ENCODE assay signal across 16 cellular contexts in the genomic region with DNA sequence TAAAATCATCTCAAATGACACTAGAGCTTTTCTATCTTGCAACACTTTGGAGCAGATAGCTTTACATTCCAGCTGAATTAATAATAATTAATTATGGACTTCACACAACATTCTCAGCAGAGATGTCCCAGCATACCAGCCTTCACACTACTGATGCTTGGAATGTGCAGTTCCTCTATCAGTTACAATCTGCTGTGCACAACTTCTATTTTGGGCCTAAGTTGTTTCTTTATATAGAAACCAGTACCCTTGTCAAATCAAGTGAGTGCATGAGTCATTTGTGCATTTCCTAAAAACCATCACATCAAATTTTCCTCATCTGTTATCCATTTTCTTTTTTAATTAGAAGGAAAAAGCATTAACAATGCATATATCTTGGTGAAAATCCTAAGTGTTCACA. TPM values are rescaled to one million over a fixed set of nuclear protein-coding genes. Genes with fewer than 3 reads are reported as not detected.
DNase-seq lines count a peak whose midpoint lies in the region; ATAC-seq, FAIRE-seq and TF ChIP-seq lines count a peak whose summit lies in the region.
"Had no signal": no experiment of that assay in that cellular context is flagged by ENCODE, and none has a peak within 500 bp of the region (broad histone marks: within the 10 kb centered on the region; RNA-seq: fewer than 3 reads in every experiment).

No MANE protein-coding gene starts in this region.

- TF ChIP-seq POLR2A in K562 (conservative IDR thresholded peaks at IDR 0.05) = no peak

- intact Hi-C loops in Right ventricle myocardium inferior (cut with DNase I) = no loop called here
- intact Hi-C loops in cardiac septum (cut with DNase I) = no loop called here
- intact Hi-C loops in K562 (cut with micrococcal nuclease) = no loop called here

- no peak overlapping the region for H3K27ac Mint-ChIP-seq in naive thymus-derived CD8-positive, alpha-beta T cell
- H3K27ac Mint-ChIP-seq: activated naive CD4-positive, alpha-beta T cell treated with anti-CD3 and anti-CD28 coated beads, Interleukin-2, amount 50 U/mL, for 72 hours; effector memory CD8-positive, alpha-beta T cell; type B pancreatic cell had no signal

- H3K9ac ChIP-seq in K562 (ENCODE audit: insufficient read depth in 1 of 2, low read depth in 2 of 2, low read length in 2 of 2) = no peak overlapping the region

- no peaks in the 10 kb centered on the region for H3K9me1 ChIP-seq in K562 (ENCODE audit: control insufficient read depth, insufficient read depth, low read length)

- H3K27ac ChIP-seq in K562 (ENCODE audit: extremely low read depth, low read depth, low read length) = no peak overlapping the region
- H3K27ac ChIP-seq: A549, right lobe of liver had no signal

- peaks cover 3 to 15% (median 7%) of the 10 kb centered on the region in 5 donors for H3K27me3 Mint-ChIP-seq in naive thymus-derived CD8-positive, alpha-beta T cell
- H3K27me3 Mint-ChIP-seq: type B pancreatic cell had no signal

- peaks cover 4 to 14% of the 10 kb centered on the region in 2 experiments; a peak in 3 of 5 replicates for H3K27me3 ChIP-seq in K562 (ENCODE audit: control insufficient read depth in 2 of 2, insufficient read depth in 2 of 2, low read length in 2 of 2)
- H3K27me3 ChIP-seq: right lobe of liver had no signal

- H2AFZ ChIP-seq in K562 (ENCODE audit: low read depth, low read length) = no peak overlapping the region

- POLR2A ChIA-PET in K562 (lab: Yijun Ruan, JAX) = interaction anchor here (0.6 kb wide), 1 partner anchor 15 kb away, joined by 3 read pairs; no protein-coding TSS in a partner anchor
- POLR2A ChIA-PET in naive thymus-derived CD8-positive, alpha-beta T cell (lab: Charles Lee) = no interaction called here

- H3K4me1 ChIP-seq in K562 (replicated peaks in 1 of 2; ENCODE audit: control insufficient read depth in 2 of 2, insufficient read depth in 2 of 2, low read length in 2 of 2) = no peaks in the 10 kb centered on the region; a peak in 1 of 5 replicates
- H3K4me1 ChIP-seq: A549, right lobe of liver had no signal

- H3K4me3 ChIP-seq in K562 = no peak overlapping the region
- H3K4me3 ChIP-seq: A549, right lobe of liver had no signal

- no peaks in the 10 kb centered on the region for H3K36me3 ChIP-seq in K562 (ENCODE audit: control insufficient read depth, insufficient read depth, low read length)
- H3K36me3 ChIP-seq: right lobe of liver had no signal

- BruUV-seq in K562 (replicated peaks; lab: Mats Ljungman, UMichigan) = no TSS peak

- CTCF ChIA-PET in K562 (lab: Yijun Ruan, JAX; ENCODE audit: low intra/inter-chr PET ratio) = no interaction called here

- no peaks in the 10 kb centered on the region for H4K20me1 ChIP-seq in K562 (replicated peaks; ENCODE audit: control insufficient read depth, insufficient read depth, low read length)

- no peak for FAIRE-seq in K562 (lab: Jason Lieb, UNC)
- FAIRE-seq: A549 had no signal

- no peaks in the 10 kb centered on the region; the same call in 1 of the 2 replicates for H3K9me3 ChIP-seq in K562 (replicated peaks; ENCODE audit: control insufficient read depth, insufficient read depth, low read depth, low read length)
- H3K9me3 ChIP-seq: right lobe of liver had no signal

- no peak for DNase-seq in Right ventricle myocardium inferior (ENCODE audit: missing footprints)
- DNase-seq in cardiac septum (ENCODE audit: low spot score) = no peak
- no peak for DNase-seq in K562 (ENCODE audit: extremely low read depth in 1 of 4, low spot score in 3 of 4)
- DNase-seq in hepatic stellate cell (ENCODE audit: low spot score) = peak; percentile 69
- DNase-seq in activated CD4-positive, alpha-beta T cell treated with anti-CD3 and anti-CD28 coated beads for 4 hours = no peak
- no peak for DNase-seq in NCI-H446 treated with DMSO at 0.1 percent for 48 hours (lab: John Stamatoyannopoulos, UW)
- DNase-seq in central memory CD4-positive, alpha-beta T cell = no peak
- DNase-seq in naive thymus-derived CD8-positive, alpha-beta T cell = no peak
- DNase-seq: DMS53; effector memory CD8-positive, alpha-beta T cell; right lobe of liver; T1000 had no signal

- H3K4me3 Mint-ChIP-seq in naive thymus-derived CD8-positive, alpha-beta T cell = no peak overlapping the region
- H3K4me3 Mint-ChIP-seq: effector memory CD8-positive, alpha-beta T cell; type B pancreatic cell had no signal

- peak; percentile 37 for ATAC-seq in Right ventricle myocardium inferior
- no peak for ATAC-seq in K562
- no peak for ATAC-seq in naive thymus-derived CD8-positive, alpha-beta T cell
- ATAC-seq: A549; activated naive CD4-positive, alpha-beta T cell treated with anti-CD3 and anti-CD28 coated beads, Interleukin-2, amount 50 U/mL, for 72 hours; effector memory CD8-positive, alpha-beta T cell; right lobe of liver had no signal

- H3K4me2 ChIP-seq in K562 (ENCODE audit: insufficient read depth, low read length) = no peak overlapping the region
- H3K4me2 ChIP-seq: A549 had no signal

- TF ChIP-seq CTCF in K562 (IDR thresholded peaks at IDR 0.05 in 2 of 3, conservative IDR thresholded peaks at IDR 0.05 in 1 of 3; ENCODE audit: insufficient read depth in 2 of 3, low read depth in 1 of 3, low read length in 3 of 3) = no peak

- in situ Hi-C loops in K562 (cut with MboI) = no loop called here

- no peak for TF ChIP-seq EP300 in K562 (IDR thresholded peaks at IDR 0.05; ENCODE audit: low read length)

- H3K79me2 ChIP-seq in K562 (ENCODE audit: control insufficient read depth, insufficient read depth, low read length) = no peaks in the 10 kb centered on the region

- H3K4me1 Mint-ChIP-seq in naive thymus-derived CD8-positive, alpha-beta T cell = peaks cover 0 to 2% (median 0%) of the 10 kb centered on the region in 4 donors

- no peak for TF ChIP-seq RAD21 in K562 (CRISPR knock-in tag; conservative IDR thresholded peaks at IDR 0.05 in 1 of 2, IDR thresholded peaks at IDR 0.05 in 1 of 2)

- H3K36me3 Mint-ChIP-seq in naive thymus-derived CD8-positive, alpha-beta T cell = peaks cover 0 to 7% (median 6%) of the 10 kb centered on the region in 3 donors
- H3K36me3 Mint-ChIP-seq: type B pancreatic cell had no signal

- H3K9me3 Mint-ChIP-seq in naive thymus-derived CD8-positive, alpha-beta T cell = peaks cover 0 to 9% (median 4%) of the 10 kb centered on the region in 9 donors
- H3K9me3 Mint-ChIP-seq: effector memory CD8-positive, alpha-beta T cell had no signal

TF ChIP-seq in K562, 482 proteins besides CTCF, POLR2A, EP300 and RAD21:
- no peak for TF ChIP-seq ZKSCAN1 (IDR thresholded peaks at IDR 0.05; ENCODE audit: low read depth, low read length)
- TF ChIP-seq MEF2D (tag; conservative IDR thresholded peaks at IDR 0.05; ENCODE audit: low read depth) = peak; percentile 90
TF ChIP-seq in K562: peak in this region for 1.

RNA-seq across cellular contexts. Expression of gene RASL11B, which starts 8.8 kb away (rescaled TPM):
- 3.7 TPM for total RNA-seq in Right ventricle myocardium inferior
- total RNA-seq in cardiac septum = 23.8 TPM
- total RNA-seq in K562 (2011; cell fraction: chromatin; rRNA removed; ENCODE audit: low replicate concordance) = 1.3 and 1.4 TPM in 2 replicates
- 1.4 and 2.3 TPM in 2 replicates for total RNA-seq in K562 (2011; cell fraction: nucleolus; rRNA removed)
- 2.1 and 2.4 TPM in 2 replicates for total RNA-seq in K562 (2011; cell fraction: nucleoplasm; rRNA removed)
- 0.49 and 1.5 TPM in 2 replicates for total RNA-seq in K562 (2014; rRNA removed)
- total RNA-seq in K562 (2014; rRNA removed; fragmentation: Illumina TruSeq; extraction: Trizol) = 0.51 and 0.80 TPM in 2 replicates
- total RNA-seq in K562 (2015; rRNA removed; fragmentation: Illumina TruSeq; extraction: Trizol) = 0.29 and 0.38 TPM in 2 replicates
- total RNA-seq in K562 (2021) = 0.53 and 0.56 TPM in 2 replicates
- polyA plus RNA-seq in K562 (2011; rRNA removed) = 0.68 and 1.4 TPM in 2 replicates
- polyA plus RNA-seq in K562 (2011; cell fraction: cytosol; rRNA removed) = 0.80 and 1.4 TPM in 2 replicates
- 0.69 and 1.2 TPM in 2 replicates for polyA plus RNA-seq in K562 (2011; cell fraction: nucleus; rRNA removed)
- polyA plus RNA-seq in K562 (2012) = 0.37 and 0.48 TPM in 2 replicates
- 0.47 and 0.56 TPM in 2 replicates for polyA plus RNA-seq in K562 (2014; fragmentation: Illumina TruSeq; extraction: Trizol)
- polyA plus RNA-seq in K562 (2014; fragmentation: Nextera tagmentation; extraction: Ambion mirVana) = under 1 TPM; 0.24 to 0.27 TPM
- 0.13 and 0.50 TPM in 2 replicates for polyA plus RNA-seq in K562 (2014; rRNA removed)
- polyA minus RNA-seq in K562 (2011; rRNA and poly(A)+ RNA removed) = 0.96 and 1.3 TPM in 2 replicates
- 0.67 and 0.73 TPM in 2 replicates for polyA minus RNA-seq in K562 (2011; cell fraction: cytosol; rRNA and poly(A)+ RNA removed)
- 0.94 and 2.7 TPM in 2 replicates for polyA minus RNA-seq in K562 (2011; cell fraction: nucleus; rRNA and poly(A)+ RNA removed)
- total RNA-seq in naive thymus-derived CD8-positive, alpha-beta T cell = under 1 TPM; 0.63 to 0.73 TPM
- under 1 TPM; 0.15 to 0.41 (median 0.35) TPM for polyA plus RNA-seq in naive thymus-derived CD8-positive, alpha-beta T cell
- total RNA-seq: OCI-LY7 had no signal
